In genomic region chr9:126521976-126522590, GRCh38 we compare ENCODE assay signal across 18 cellular contexts.
"Had no signal": no experiment of that assay in that cellular context is flagged by ENCODE, and none has a peak within 500 bp of the region (broad histone marks: within the 10 kb centered on the region; RNA-seq: fewer than 3 reads in every experiment).

No MANE protein-coding gene starts in this region.

- ATAC-seq: foreskin keratinocyte; sciatic nerve; stimulated activated naive CD8-positive, alpha-beta T cell treated with anti-CD3 and anti-CD28 coated beads, Interleukin-15, Interleukin-2, amounts not matched to agents 100 U/mL and 50 U/mL, for 24 hours; upper lobe of right lung had no signal

- H3K27ac Mint-ChIP-seq: activated naive CD8-positive, alpha-beta T cell treated with anti-CD3 and anti-CD28 coated beads for 36 hours; progenitor cell of endocrine pancreas had no signal

- DNase-seq: activated CD4-positive, alpha-beta T cell treated with anti-CD3 and anti-CD28 coated beads, Interleukin-2, amount 50 U/mL, for 1 hour; activated CD4-positive, CD25-positive, alpha-beta regulatory T cell; activated effector memory CD4-positive, alpha-beta T cell treated with anti-CD3 and anti-CD28 coated beads, Interleukin-2, amount 50 U/mL, for 16 hours; activated naive CD8-positive, alpha-beta T cell treated with anti-CD3 and anti-CD28 coated beads for 36 hours; activated T-cell treated with anti-CD3 and anti-CD28 coated beads, Interleukin-2, amount 50 U/mL, for 1 hour; brain microvascular endothelial cell; cerebellar nuclear complex; foreskin keratinocyte; head of caudate nucleus; left ventricle myocardium superior; stimulated activated CD4-positive, alpha-beta T cell treated with anti-CD3 and anti-CD28 coated beads, Interleukin-12 subunit alpha, Interleukin-12 subunit beta, amount 100 ng/mL, for 4 hours; stimulated activated naive CD8-positive, alpha-beta T cell treated with anti-CD3 and anti-CD28 coated beads, Interleukin-15, Interleukin-2, amounts not matched to agents 100 U/mL and 50 U/mL, for 24 hours; T-helper 2 cell; upper lobe of right lung had no signal

- H3K4me3 Mint-ChIP-seq: activated naive CD8-positive, alpha-beta T cell treated with anti-CD3 and anti-CD28 coated beads for 36 hours had no signal

- H3K36me3 ChIP-seq: brain microvascular endothelial cell, upper lobe of right lung had no signal

- H3K27ac ChIP-seq: brain microvascular endothelial cell, foreskin keratinocyte had no signal

- H3K4me1 ChIP-seq: foreskin keratinocyte had no signal

- FAIRE-seq: endometrium, islet of Langerhans had no signal

- H3K9me3 ChIP-seq: upper lobe of right lung had no signal

- H3K9me3 Mint-ChIP-seq: activated naive CD8-positive, alpha-beta T cell treated with anti-CD3 and anti-CD28 coated beads for 36 hours had no signal

- H3K4me3 ChIP-seq: upper lobe of right lung had no signal

- H3K36me3 Mint-ChIP-seq: activated naive CD8-positive, alpha-beta T cell treated with anti-CD3 and anti-CD28 coated beads for 36 hours had no signal
